8 cellular contexts compared by ENCODE assay signal in the genomic region with DNA sequence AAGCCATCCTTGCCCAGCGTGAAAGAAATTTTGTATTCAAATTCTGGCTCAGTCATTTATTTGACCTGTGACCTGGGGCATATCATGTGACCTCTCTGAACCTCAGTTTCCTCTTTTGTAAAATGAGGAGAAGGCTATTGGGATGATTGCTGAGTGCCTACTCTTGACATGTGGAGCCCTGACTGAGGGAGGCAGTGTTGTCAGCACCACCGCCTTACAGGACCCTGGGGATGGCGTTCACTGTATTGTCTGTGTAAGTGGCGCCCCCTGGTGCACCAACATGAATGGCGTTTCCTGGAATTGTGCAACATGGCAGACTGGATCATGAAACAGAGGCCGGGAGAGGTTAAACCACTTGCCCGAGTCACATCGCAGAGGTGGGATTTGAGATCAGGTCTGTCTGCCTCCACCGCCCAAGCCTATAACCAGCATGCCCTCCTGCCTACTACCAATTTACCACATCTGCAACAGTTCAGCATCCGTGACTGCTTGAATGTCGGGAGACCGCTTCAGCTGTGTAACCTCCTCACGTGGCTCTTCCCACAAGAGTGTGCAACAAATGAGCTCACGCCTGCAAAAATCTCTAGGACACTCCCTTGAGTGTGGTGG. TPM values are rescaled to one million over a fixed set of nuclear protein-coding genes. Genes with fewer than 3 reads are reported as not detected.
DNase-seq lines count a peak whose midpoint lies in the region; ATAC-seq and TF ChIP-seq lines count a peak whose summit lies in the region.

No MANE protein-coding gene starts in this region.

- H3K9me2 ChIP-seq in GM23248 (ENCODE audit: insufficient read depth) (no peaks in the 10 kb centered on the region), SU-DHL-6 (replicated peaks; ENCODE audit: insufficient read depth, low read length) (no peaks in the 10 kb centered on the region)

- CTCF ChIA-PET in Caco-2 (lab: Charles Lee): interaction anchor here (0.7 to 1.9 kb wide), 3 partner anchors 61 to 200 kb away, joined by 3 to 7 read pairs (median 5); no protein-coding TSS in a partner anchor

- H3K27me3 ChIP-seq in Caco-2 (replicated peaks; ENCODE audit: control insufficient read depth, insufficient read depth, low read length): no peaks in the 10 kb centered on the region; the same call in 1 of the 2 replicates
- H3K27me3 ChIP-seq in GM23248 (replicated peaks; ENCODE audit: insufficient read depth): peaks cover 12% of the 10 kb centered on the region
- H3K27me3 ChIP-seq in SU-DHL-6 (ENCODE audit: low read length): no peaks in the 10 kb centered on the region

- DNase-seq in Caco-2 (peak; percentile 72 to 82), GM23248 (peak; percentile 89), NCI-H1417 treated with DMSO at 0.1 percent for 48 hours (lab: John Stamatoyannopoulos, UW) (peak; percentile 75), left cardiac atrium (peak; percentile 87), renal cortical epithelial cell (ENCODE audit: low read depth) (peak; percentile 81)
- DNase-seq in activated naive CD8-positive, alpha-beta T cell treated with anti-CD3 and anti-CD28 coated beads, Interleukin-2, amount 50 U/mL, for 16 hours (ENCODE audit: low read depth, low spot score): peak; percentile 76

- H3K9ac ChIP-seq in GM23248 (peak overlapping the region; percentile 48), SU-DHL-6 (ENCODE audit: low read length) (no peak overlapping the region)

- H4K20me1 ChIP-seq in GM23248 (ENCODE audit: insufficient read depth) (no peaks in the 10 kb centered on the region), SU-DHL-6 (ENCODE audit: low read depth, low read length) (no peaks in the 10 kb centered on the region)

- peak overlapping the region; percentile 69 for H3K4me2 ChIP-seq in GM23248 (ENCODE audit: unreplicated experiment)
- H3K4me2 ChIP-seq in SU-DHL-6 (ENCODE audit: low read depth, low read length, poor library complexity, severe bottlenecking): no peak overlapping the region

- H3K27ac ChIP-seq in GM23248 (no peak overlapping the region), SU-DHL-6 (ENCODE audit: low read depth, low read length) (no peak overlapping the region)

- H3K4me3 Mint-ChIP-seq in Caco-2 (ENCODE audit: unreplicated experiment): no peak overlapping the region

- H3K36me3 ChIP-seq in Caco-2 (ENCODE audit: control insufficient read depth, insufficient read depth, low read length): no peaks in the 10 kb centered on the region
- H3K36me3 ChIP-seq in GM23248 (ENCODE audit: low read depth): no peaks in the 10 kb centered on the region
- H3K36me3 ChIP-seq in SU-DHL-6 (ENCODE audit: low read length): no peaks in the 10 kb centered on the region

- H3K9me3 ChIP-seq in Caco-2 (no peaks in the 10 kb centered on the region; the same call in 1 of the 2 replicates), GM23248 (ENCODE audit: low read depth) (no peaks in the 10 kb centered on the region), SU-DHL-6 (ENCODE audit: insufficient read depth, low read length) (no peaks in the 10 kb centered on the region)

- POLR2A ChIA-PET in Caco-2 (lab: Charles Lee): interaction anchor here (0.6 kb wide), 1 partner anchor 124 kb away, joined by 3 read pairs; no protein-coding TSS in a partner anchor

- in situ Hi-C loops in GM23248 (cut with MboI): no loop called here

- H3K9me3 Mint-ChIP-seq in Caco-2 (ENCODE audit: unreplicated experiment): no peaks in the 10 kb centered on the region

- H3K4me1 Mint-ChIP-seq in Caco-2 (ENCODE audit: low read depth, unreplicated experiment): no peaks in the 10 kb centered on the region

- H3K79me2 ChIP-seq in GM23248 (ENCODE audit: insufficient read depth): no peaks in the 10 kb centered on the region
- no peaks in the 10 kb centered on the region for H3K79me2 ChIP-seq in SU-DHL-6 (ENCODE audit: insufficient read depth, low read length)

- no peak overlapping the region for H3K27ac Mint-ChIP-seq in Caco-2 (ENCODE audit: unreplicated experiment)

- H2AFZ ChIP-seq in GM23248 (peak overlapping the region; percentile 80), SU-DHL-6 (ENCODE audit: low read depth, low read length, severe bottlenecking) (no peak overlapping the region)

- no peaks in the 10 kb centered on the region for H3K36me3 Mint-ChIP-seq in Caco-2 (ENCODE audit: insufficient read depth, unreplicated experiment)

- H3K4me1 ChIP-seq in Caco-2: no peaks in the 10 kb centered on the region
- no peaks in the 10 kb centered on the region for H3K4me1 ChIP-seq in GM23248 (ENCODE audit: insufficient read depth)

- no peak overlapping the region for H3K4me3 ChIP-seq in Caco-2 (ENCODE audit: low read depth, low read length)
- H3K4me3 ChIP-seq in GM23248: peak overlapping the region; percentile 68
- H3K4me3 ChIP-seq in SU-DHL-6 (ENCODE audit: insufficient read depth, low read length, poor library complexity, severe bottlenecking): no peak overlapping the region

- no TSS peak for BruUV-seq in Caco-2 (replicated peaks; lab: Mats Ljungman, UMichigan)

- TF ChIP-seq CTCF in Caco-2 (IDR thresholded peaks at IDR 0.05; ENCODE audit: insufficient read depth in 1 of 2, low read depth in 1 of 2, low read length in 1 of 2, severe bottlenecking in 1 of 2, unreplicated experiment in 1 of 2) (peak; percentile 70 to 71), SU-DHL-6 (IDR thresholded peaks at IDR 0.05; ENCODE audit: insufficient read depth, low read length, poor library complexity, severe bottlenecking) (peak; percentile 95)

- H3F3A ChIP-seq in GM23248 (ENCODE audit: insufficient read depth) (no peaks in the 10 kb centered on the region), SU-DHL-6 (ENCODE audit: insufficient read depth) (no peaks in the 10 kb centered on the region)

- H3K27me3 Mint-ChIP-seq in Caco-2 (ENCODE audit: insufficient read depth, unreplicated experiment): peaks cover 6% of the 10 kb centered on the region

- 4 to 8% methylated on average over 14 of the region's 14 CpGs for WGBS in GM23248 (ENCODE audit: low coverage in 1 of 2, low lambda C conversion rate in 2 of 2, missing lambda C conversion rate in 2 of 2), 2 experiments

- intact Hi-C loops in Caco-2 (cut with micrococcal nuclease; ENCODE audit: unreplicated experiment) (loop anchor here (1.0 to 10.0 kb wide), 3 partner anchors 62 to 122 kb away; partner anchors contain the start of gene PPP1CC), left cardiac atrium (cut with DNase I) (loop anchor here in 1 of 2 donors (5.0 kb wide), 3 partner anchors 61 to 219 kb away; no protein-coding TSS in a partner anchor)

- ATAC-seq in left cardiac atrium (peak; percentile 97), HG03139 (IDR thresholded peaks at IDR 0.05; ENCODE audit: unreplicated experiment) (no peak)

RNA-seq across cellular contexts. Expression of gene CCDC63, which starts 20.1 kb away (rescaled TPM):
- total RNA-seq in Caco-2 (2022): not detected in 2 replicates
- not detected in 2 replicates for total RNA-seq in GM23248 (2014; rRNA removed; shearing (Covaris generic))
- polyA plus RNA-seq in GM23248 (2016; fragmentation: Nextera tagmentation; extraction: Ambion mirVana): not detected in 2 replicates
- total RNA-seq in left cardiac atrium: not detected
- not detected in 2 replicates for total RNA-seq in renal cortical epithelial cell
